In genomic region chrX:131979116-131979515, GRCh38 we compare ENCODE assay signal across 19 cellular contexts. TPM values are rescaled to one million over a fixed set of nuclear protein-coding genes. Genes with fewer than 3 reads are reported as not detected.
DNase-seq lines count a peak whose midpoint lies in the region; ATAC-seq, FAIRE-seq and TF ChIP-seq lines count a peak whose summit lies in the region.
"Had no signal": no experiment of that assay in that cellular context is flagged by ENCODE, and none has a peak within 500 bp of the region (broad histone marks: within the 10 kb centered on the region; RNA-seq: fewer than 3 reads in every experiment).

No MANE protein-coding gene starts in this region.

- no peak overlapping the region for H3K9ac ChIP-seq in endothelial cell of umbilical vein (replicated peaks; ENCODE audit: extremely low read depth, insufficient read depth, low read length)

- intact Hi-C loops in endothelial cell of umbilical vein (cut with micrococcal nuclease) = no loop called here

- no peaks in the 10 kb centered on the region for H3K36me3 Mint-ChIP-seq in activated T-helper 17 cell treated with anti-CD3 and anti-CD28 coated beads, Interleukin-2, amount 50 U/mL, for 72 hours (ENCODE audit: low read depth)
- H3K36me3 Mint-ChIP-seq: CD14-positive monocyte; CD8-positive, alpha-beta T cell had no signal

- TF ChIP-seq CTCF in endothelial cell of umbilical vein (IDR thresholded peaks at IDR 0.05; ENCODE audit: extremely low read depth in 1 of 2, insufficient read depth in 1 of 2, low read depth in 1 of 2, low read length in 2 of 2) = no peak

- BruUV-seq in endothelial cell of umbilical vein (replicated peaks; lab: Mats Ljungman, UMichigan) = no TSS peak

- H4K20me1 ChIP-seq in endothelial cell of umbilical vein (replicated peaks; ENCODE audit: control insufficient read depth, extremely low read depth, insufficient read depth, low read length) = no peaks in the 10 kb centered on the region

- no peaks in the 10 kb centered on the region for H3K9me1 ChIP-seq in endothelial cell of umbilical vein (replicated peaks; ENCODE audit: control insufficient read depth, extremely low read depth, insufficient read depth, low read length)

- H3K4me3 ChIP-seq in endothelial cell of umbilical vein (replicated peaks in 1 of 3; ENCODE audit: insufficient read depth in 1 of 3, low read depth in 1 of 3, low read length in 3 of 3) = no peak overlapping the region

- H2AFZ ChIP-seq in endothelial cell of umbilical vein (ENCODE audit: low read depth, low read length) = no peak overlapping the region

- H3K4me1 Mint-ChIP-seq in activated T-helper 17 cell treated with anti-CD3 and anti-CD28 coated beads, Interleukin-2, amount 50 U/mL, for 72 hours = no peaks in the 10 kb centered on the region
- H3K4me1 Mint-ChIP-seq: CD14-positive monocyte had no signal

- H3K27ac Mint-ChIP-seq in activated T-helper 17 cell treated with anti-CD3 and anti-CD28 coated beads, Interleukin-2, amount 50 U/mL, for 72 hours = no peak overlapping the region
- H3K27ac Mint-ChIP-seq: CD14-positive monocyte; CD8-positive, alpha-beta T cell had no signal

- FAIRE-seq in endothelial cell of umbilical vein (lab: Jason Lieb, UNC) = no peak
- FAIRE-seq: D721Med, G401.6, H1 had no signal

- no peak overlapping the region for H3K4me3 Mint-ChIP-seq in activated T-helper 17 cell treated with anti-CD3 and anti-CD28 coated beads, Interleukin-2, amount 50 U/mL, for 72 hours
- H3K4me3 Mint-ChIP-seq: CD14-positive monocyte; CD8-positive, alpha-beta T cell had no signal

- no peaks in the 10 kb centered on the region for H3K9me3 ChIP-seq in endothelial cell of umbilical vein (replicated peaks; ENCODE audit: control insufficient read depth, insufficient read depth, low read length)

- no peaks in the 10 kb centered on the region for H3K79me2 ChIP-seq in endothelial cell of umbilical vein (ENCODE audit: control insufficient read depth, insufficient read depth, low read length)

- H3K36me3 ChIP-seq in endothelial cell of umbilical vein (ENCODE audit: control insufficient read depth in 2 of 2, extremely low read depth in 1 of 2, insufficient read depth in 2 of 2, low read length in 2 of 2) = no peaks in the 10 kb centered on the region

- DNase-seq in NCI-H1105 treated with DMSO at 0.1 percent for 48 hours (lab: John Stamatoyannopoulos, UW) (peak; percentile 27), NCI-H1105 (lab: John Stamatoyannopoulos, UW) (no peak), endothelial cell of umbilical vein (ENCODE audit: low read depth, low spot score) (peak; percentile 6), NCI-H1930 (lab: John Stamatoyannopoulos, UW) (no peak)
- DNase-seq in effector CD8-positive, alpha-beta T cell (lab: John Stamatoyannopoulos, UW) = no peak
- DNase-seq: CD8-positive, alpha-beta T cell; COR-L47; DMS153; DMS79 treated with DMSO at 0.1 percent for 48 hours; EL; HCEC 1CT; IMR-90 had no signal

- peaks cover 11% of the 10 kb centered on the region for H3K4me1 ChIP-seq in endothelial cell of umbilical vein (ENCODE audit: control insufficient read depth, extremely low read depth, insufficient read depth, low read length)

- POLR2A ChIA-PET in endothelial cell of umbilical vein (lab: Charles Lee) = no interaction called here

- H3K4me2 ChIP-seq in endothelial cell of umbilical vein (ENCODE audit: insufficient read depth, low read length) = no peak overlapping the region

- H3K9me3 Mint-ChIP-seq in activated T-helper 17 cell treated with anti-CD3 and anti-CD28 coated beads, Interleukin-2, amount 50 U/mL, for 72 hours = no peaks in the 10 kb centered on the region
- H3K9me3 Mint-ChIP-seq: CD14-positive monocyte; CD8-positive, alpha-beta T cell had no signal

- TF ChIP-seq POLR2A in endothelial cell of umbilical vein (IDR thresholded peaks at IDR 0.05; ENCODE audit: low read depth, low read length) = no peak

- H3K27ac ChIP-seq in endothelial cell of umbilical vein (ENCODE audit: insufficient read depth, low read depth, low read length) = no peak overlapping the region
- H3K27ac ChIP-seq: 22Rv1 had no signal

- no peaks in the 10 kb centered on the region for H3K27me3 Mint-ChIP-seq in activated T-helper 17 cell treated with anti-CD3 and anti-CD28 coated beads, Interleukin-2, amount 50 U/mL, for 72 hours

- dilution Hi-C loops in endothelial cell of umbilical vein (cut with MboI; ENCODE audit: extremely low pct_ligation_motif_present, low sequenced_read_pairs) = no loop called here

- CTCF ChIA-PET in endothelial cell of umbilical vein (lab: Charles Lee) = no interaction called here

- ATAC-seq in GM18502 (IDR thresholded peaks at IDR 0.05; ENCODE audit: poor library complexity, unreplicated experiment) = peak; percentile 52
- ATAC-seq in activated T-helper 17 cell treated with anti-CD3 and anti-CD28 coated beads, Interleukin-2, amount 50 U/mL, for 72 hours (replicated peaks) = peak; percentile 44
- ATAC-seq: CD8-positive, alpha-beta T cell had no signal

- no peaks in the 10 kb centered on the region for H3K27me3 ChIP-seq in endothelial cell of umbilical vein (ENCODE audit: control insufficient read depth in 2 of 2, insufficient read depth in 2 of 2, low read length in 2 of 2)

TF ChIP-seq in endothelial cell of umbilical vein, 7 proteins besides CTCF, POLR2A, EP300 and RAD21:
- TF ChIP-seq GATA2 (IDR thresholded peaks at IDR 0.05; ENCODE audit: insufficient read depth, insufficient read length, low read depth, low read length) (no peak), MAX (IDR thresholded peaks at IDR 0.05; ENCODE audit: insufficient read depth, insufficient read length) (no peak), FOS (IDR thresholded peaks at IDR 0.05; ENCODE audit: borderline replicate concordance, insufficient read depth, low read length) (no peak), MYC (IDR thresholded peaks at IDR 0.05; ENCODE audit: low read depth, low read length) (no peak), JUN (IDR thresholded peaks at IDR 0.05; ENCODE audit: borderline replicate concordance, insufficient read depth, insufficient read length, low read depth) (no peak), EZH2 (IDR thresholded peaks at IDR 0.05; ENCODE audit: borderline replicate concordance, low read depth, low read length, severe bottlenecking) (no peak)

RNA-seq across cellular contexts. Expression of gene STK26, which starts 44.0 kb away (rescaled TPM):
- 10 to 100 TPM; 43.1 to 43.4 TPM for total RNA-seq in activated T-helper 17 cell treated with anti-CD3 and anti-CD28 coated beads, Interleukin-2, amount 50 U/mL, for 72 hours
- 3.7 and 5.2 TPM in 2 replicates for total RNA-seq in endothelial cell of umbilical vein
- polyA plus RNA-seq in endothelial cell of umbilical vein = 0.59 and 0.87 TPM in 2 replicates
- polyA plus RNA-seq in endothelial cell of umbilical vein (2011; cell fraction: cytosol; rRNA removed) = 1.6 and 1.7 TPM in 2 replicates
- polyA plus RNA-seq in endothelial cell of umbilical vein (2011; cell fraction: nucleus; rRNA removed) = 1.8 and 2.4 TPM in 2 replicates
- polyA plus RNA-seq in endothelial cell of umbilical vein (2012) = 5.9 and 8.3 TPM in 2 replicates
- 1.2 and 1.4 TPM in 2 replicates for polyA minus RNA-seq in endothelial cell of umbilical vein
- 14.3 TPM for polyA minus RNA-seq in endothelial cell of umbilical vein (2011; cell fraction: cytosol; rRNA and poly(A)+ RNA removed)
- 0.87 and 1.4 TPM in 2 replicates for polyA minus RNA-seq in endothelial cell of umbilical vein (2011; cell fraction: nucleus; rRNA and poly(A)+ RNA removed)

Comparison
In these comparisons a context has a peak if more than half of its experiments do, and no peak if none do; other contexts are left out.
1. DNase-seq: peak in NCI-H1105 treated with DMSO at 0.1 percent for 48 hours (single experiment) and endothelial cell of umbilical vein (single experiment); none in NCI-H1105 (single experiment), effector CD8-positive, alpha-beta T cell (single experiment) and NCI-H1930 (0 of 2).